1 cellular context compared by ENCODE assay signal in genomic region chr1:101193733-101194169, GRCh38.
TF ChIP-seq lines count a peak whose summit lies in the region.

No MANE protein-coding gene starts in this region.

TF ChIP-seq in HepG2, 621 proteins besides CTCF, POLR2A, EP300 and RAD21 (continued from another document):
- no peak for TF ChIP-seq RNF219 (CRISPR knock-in tag; IDR thresholded peaks at IDR 0.05)
- no peak for TF ChIP-seq ZNF296 (CRISPR knock-in tag; conservative IDR thresholded peaks at IDR 0.05)
- no peak for TF ChIP-seq REL (CRISPR knock-in tag; conservative IDR thresholded peaks at IDR 0.05)
- peak; percentile 45 for TF ChIP-seq ZEB1 (IDR thresholded peaks at IDR 0.05; ENCODE audit: insufficient replicate concordance, low read depth)
- TF ChIP-seq SAP130 (CRISPR knock-in tag; IDR thresholded peaks at IDR 0.05; ENCODE audit: low read depth) = peak; percentile 33; the same call in 1 of the 2 replicates
- no peak for TF ChIP-seq ZFY (CRISPR knock-in tag; IDR thresholded peaks at IDR 0.05)
- TF ChIP-seq POGZ (CRISPR knock-in tag; IDR thresholded peaks at IDR 0.05) = peak; percentile 61; the same call in 1 of the 2 replicates
- no peak for TF ChIP-seq SMYD3 (CRISPR knock-in tag; IDR thresholded peaks at IDR 0.05)
- TF ChIP-seq ZNF12 (CRISPR knock-in tag; IDR thresholded peaks at IDR 0.05) = no peak
- TF ChIP-seq GATAD1 (CRISPR knock-in tag; IDR thresholded peaks at IDR 0.05) = no peak
- TF ChIP-seq EED (CRISPR knock-in tag; IDR thresholded peaks at IDR 0.05) = no peak
- no peak for TF ChIP-seq GTF2F1 (IDR thresholded peaks at IDR 0.05; ENCODE audit: low read length)
- no peak for TF ChIP-seq HDAC1 (CRISPR knock-in tag; IDR thresholded peaks at IDR 0.05)
- peak; percentile 60; the same call in 1 of the 2 replicates for TF ChIP-seq NR2F2 (IDR thresholded peaks at IDR 0.05; ENCODE audit: borderline replicate concordance, low read depth)
- no peak for TF ChIP-seq MEIS1 (CRISPR knock-in tag; IDR thresholded peaks at IDR 0.05; ENCODE audit: borderline replicate concordance)
- TF ChIP-seq, protein P1, sequence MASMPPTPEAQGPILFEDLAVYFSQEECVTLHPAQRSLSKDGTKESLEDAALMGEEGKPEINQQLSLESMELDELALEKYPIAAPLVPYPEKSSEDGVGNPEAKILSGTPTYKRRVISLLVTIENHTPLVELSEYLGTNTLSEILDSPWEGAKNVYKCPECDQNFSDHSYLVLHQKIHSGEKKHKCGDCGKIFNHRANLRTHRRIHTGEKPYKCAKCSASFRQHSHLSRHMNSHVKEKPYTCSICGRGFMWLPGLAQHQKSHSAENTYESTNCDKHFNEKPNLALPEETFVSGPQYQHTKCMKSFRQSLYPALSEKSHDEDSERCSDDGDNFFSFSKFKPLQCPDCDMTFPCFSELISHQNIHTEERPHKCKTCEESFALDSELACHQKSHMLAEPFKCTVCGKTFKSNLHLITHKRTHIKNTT (CRISPR knock-in tag; IDR thresholded peaks at IDR 0.05) = no peak
- TF ChIP-seq ZNF451 (CRISPR knock-in tag; IDR thresholded peaks at IDR 0.05) = no peak
- TF ChIP-seq ZNF724P (CRISPR knock-in tag; IDR thresholded peaks at IDR 0.05; ENCODE audit: borderline replicate concordance) = no peak
- no peak for TF ChIP-seq MXD4 (CRISPR knock-in tag; IDR thresholded peaks at IDR 0.05)
- TF ChIP-seq ZNF383 (CRISPR knock-in tag; IDR thresholded peaks at IDR 0.05; ENCODE audit: borderline replicate concordance) = no peak
- TF ChIP-seq FOXA3 (CRISPR knock-in tag; IDR thresholded peaks at IDR 0.05) = 0 out of 2 replicates have a peak, but pooled peaks have one; percentile 24
- TF ChIP-seq KLF11 (CRISPR knock-in tag; IDR thresholded peaks at IDR 0.05) = no peak
- no peak for TF ChIP-seq ZNF713 (CRISPR knock-in tag; IDR thresholded peaks at IDR 0.05)
- TF ChIP-seq ZNF710 (CRISPR knock-in tag; IDR thresholded peaks at IDR 0.05; ENCODE audit: borderline replicate concordance) = no peak
- no peak for TF ChIP-seq HMGXB3 (CRISPR knock-in tag; IDR thresholded peaks at IDR 0.05; ENCODE audit: borderline replicate concordance)
- TF ChIP-seq ZNF777 (CRISPR knock-in tag; IDR thresholded peaks at IDR 0.05) = no peak
- no peak for TF ChIP-seq FIP1L1 (IDR thresholded peaks at IDR 0.05; ENCODE audit: borderline replicate concordance, insufficient read depth, low read depth, low read length)
- no peak for TF ChIP-seq ZNF33B (CRISPR knock-in tag; IDR thresholded peaks at IDR 0.05)
- TF ChIP-seq ESRRA (CRISPR knock-in tag; IDR thresholded peaks at IDR 0.05; ENCODE audit: low read depth) = no peak
- TF ChIP-seq RFXANK (CRISPR knock-in tag; IDR thresholded peaks at IDR 0.05) = no peak
- no peak for TF ChIP-seq SIN3A (IDR thresholded peaks at IDR 0.05; ENCODE audit: borderline replicate concordance, low read depth, low read length)
- no peak for TF ChIP-seq ZBTB7A (CRISPR knock-in tag; IDR thresholded peaks at IDR 0.05)
- TF ChIP-seq, protein P2, sequence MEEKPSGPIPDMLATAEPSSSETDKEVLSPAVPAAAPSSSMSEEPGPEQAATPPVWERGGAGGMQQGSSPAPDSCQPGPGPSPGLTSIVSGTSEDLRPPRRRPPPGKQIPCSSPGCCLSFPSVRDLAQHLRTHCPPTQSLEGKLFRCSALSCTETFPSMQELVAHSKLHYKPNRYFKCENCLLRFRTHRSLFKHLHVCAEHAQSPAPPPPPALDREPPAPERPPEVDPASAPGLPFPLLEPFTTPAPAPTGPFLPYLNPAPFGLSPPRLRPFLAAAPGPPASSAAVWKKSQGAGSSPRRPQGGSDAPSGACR (CRISPR knock-in tag; IDR thresholded peaks at IDR 0.05) = no peak
- no peak for TF ChIP-seq CHD2 (IDR thresholded peaks at IDR 0.05; ENCODE audit: low read depth, low read length)
- TF ChIP-seq CREB1 (IDR thresholded peaks at IDR 0.05) = no peak
- TF ChIP-seq CREB1 (CRISPR knock-in tag; IDR thresholded peaks at IDR 0.05) = peak; percentile 45
- no peak for TF ChIP-seq MTF2 (CRISPR knock-in tag; IDR thresholded peaks at IDR 0.05; ENCODE audit: borderline replicate concordance)
- peak; percentile 32; the same call in 1 of the 2 replicates for TF ChIP-seq MED1 (CRISPR knock-in tag; IDR thresholded peaks at IDR 0.05)
- no peak for TF ChIP-seq RBM39 (IDR thresholded peaks at IDR 0.05; ENCODE audit: low read depth, low read length, poor library complexity, severe bottlenecking)
- no peak for TF ChIP-seq ZNF30 (CRISPR knock-in tag; IDR thresholded peaks at IDR 0.05)
- TF ChIP-seq TRIM24 (CRISPR knock-in tag; IDR thresholded peaks at IDR 0.05) = peak; percentile 54; the same call in 1 of the 2 replicates
- no peak for TF ChIP-seq RELA (CRISPR knock-in tag; IDR thresholded peaks at IDR 0.05)
- no peak for TF ChIP-seq ASH2L (IDR thresholded peaks at IDR 0.05; ENCODE audit: insufficient read length, low read depth, low read length)
- TF ChIP-seq SALL1 (CRISPR knock-in tag; IDR thresholded peaks at IDR 0.05) = peak; percentile 80
- TF ChIP-seq, protein P3, sequence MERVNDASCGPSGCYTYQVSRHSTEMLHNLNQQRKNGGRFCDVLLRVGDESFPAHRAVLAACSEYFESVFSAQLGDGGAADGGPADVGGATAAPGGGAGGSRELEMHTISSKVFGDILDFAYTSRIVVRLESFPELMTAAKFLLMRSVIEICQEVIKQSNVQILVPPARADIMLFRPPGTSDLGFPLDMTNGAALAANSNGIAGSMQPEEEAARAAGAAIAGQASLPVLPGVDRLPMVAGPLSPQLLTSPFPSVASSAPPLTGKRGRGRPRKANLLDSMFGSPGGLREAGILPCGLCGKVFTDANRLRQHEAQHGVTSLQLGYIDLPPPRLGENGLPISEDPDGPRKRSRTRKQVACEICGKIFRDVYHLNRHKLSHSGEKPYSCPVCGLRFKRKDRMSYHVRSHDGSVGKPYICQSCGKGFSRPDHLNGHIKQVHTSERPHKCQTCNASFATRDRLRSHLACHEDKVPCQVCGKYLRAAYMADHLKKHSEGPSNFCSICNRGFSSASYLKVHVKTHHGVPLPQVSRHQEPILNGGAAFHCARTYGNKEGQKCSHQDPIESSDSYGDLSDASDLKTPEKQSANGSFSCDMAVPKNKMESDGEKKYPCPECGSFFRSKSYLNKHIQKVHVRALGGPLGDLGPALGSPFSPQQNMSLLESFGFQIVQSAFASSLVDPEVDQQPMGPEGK (CRISPR knock-in tag; IDR thresholded peaks at IDR 0.05) = peak; percentile 78
- TF ChIP-seq KDM6A (CRISPR knock-in tag; IDR thresholded peaks at IDR 0.05; ENCODE audit: low read depth) = no peak
